In the genomic region with DNA sequence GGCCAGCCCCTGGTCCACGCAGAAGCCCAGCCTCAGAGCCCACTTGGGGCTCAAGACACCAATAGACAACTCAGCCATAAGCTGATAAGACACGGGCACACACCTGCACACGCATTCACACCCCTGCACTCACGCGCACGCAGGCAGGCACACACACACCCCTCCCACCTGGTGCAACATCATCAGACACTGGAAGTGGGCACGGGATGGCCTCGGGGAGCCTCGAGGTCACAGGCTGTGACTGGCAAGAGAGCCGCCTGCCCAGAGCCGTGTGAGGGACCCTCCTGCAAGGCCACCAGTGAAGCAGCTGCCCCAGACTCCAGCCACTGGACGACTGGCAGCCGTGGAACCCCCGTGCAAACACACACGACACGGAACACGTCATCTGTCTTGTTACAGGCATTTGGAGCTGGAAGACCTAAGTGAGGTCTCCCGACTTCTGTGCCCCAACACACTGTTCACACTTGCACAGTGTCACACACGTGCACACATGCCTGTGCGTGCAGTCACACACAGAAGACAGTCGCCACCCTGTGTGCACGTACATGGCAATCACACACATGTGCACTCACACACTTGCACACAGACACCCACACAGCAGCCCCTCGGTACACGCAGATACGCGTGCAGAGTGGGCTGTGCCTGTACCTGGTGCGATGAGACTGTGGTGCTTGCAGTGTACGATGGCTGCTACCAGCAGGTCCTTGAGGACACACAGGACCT, we compare ENCODE assay signal across 21 cellular contexts. TPM values are rescaled to one million over a fixed set of nuclear protein-coding genes. Genes with fewer than 3 reads are reported as not detected.
"Had no signal": no experiment of that assay in that cellular context is flagged by ENCODE, and none has a peak within 500 bp of the region (broad histone marks: within the 10 kb centered on the region; RNA-seq: fewer than 3 reads in every experiment).

No MANE protein-coding gene starts in this region.

- H3K27me3 ChIP-seq: right atrium auricular region, testis had no signal

- H3K27ac Mint-ChIP-seq: activated naive CD8-positive, alpha-beta T cell; effector memory CD8-positive, alpha-beta T cell; T-helper 2 cell treated with Interferon-gamma antibody and Interleukin-4, amounts not matched to agents 5 μg/mL and 100 μg/mL, for 36 hours had no signal

- H3K36me3 Mint-ChIP-seq: activated naive CD8-positive, alpha-beta T cell had no signal

- H3K4me3 Mint-ChIP-seq: activated naive CD8-positive, alpha-beta T cell; effector memory CD8-positive, alpha-beta T cell; stimulated activated naive CD8-positive, alpha-beta T cell treated with anti-CD3 and anti-CD28 coated beads, Interleukin-15, amount 100 ng/mL, for 72 hours; T-helper 2 cell treated with Interferon-gamma antibody and Interleukin-4, amounts not matched to agents 5 μg/mL and 100 μg/mL, for 36 hours had no signal

- ATAC-seq: effector memory CD8-positive, alpha-beta T cell; left lobe of liver; stimulated activated naive CD8-positive, alpha-beta T cell treated with anti-CD3 and anti-CD28 coated beads, Interleukin-15, amount 100 ng/mL, for 72 hours had no signal

- DNase-seq: activated CD4-positive, alpha-beta T cell treated with anti-CD3 and anti-CD28 coated beads, Interleukin-2, amount 50 U/mL, for 4 hours; activated gamma-delta T cell treated with Interleukin-2 at 50 U/mL for 16 hours; effector memory CD8-positive, alpha-beta T cell; foreskin melanocyte; mammary epithelial cell; small intestine; stimulated activated CD4-positive, alpha-beta T cell treated with anti-CD3 and anti-CD28 coated beads, Interleukin-15, amount 100 ng/mL, for 24 hours; stimulated activated CD4-positive, alpha-beta T cell treated with anti-CD3 and anti-CD28 coated beads, Interleukin-2, amount 100 ng/mL, for 48 hours; stimulated activated naive CD8-positive, alpha-beta T cell treated with anti-CD3 and anti-CD28 coated beads, Interleukin-15, amount 100 ng/mL, for 72 hours; testis had no signal

- H3K27me3 Mint-ChIP-seq: activated naive CD8-positive, alpha-beta T cell; stimulated activated naive CD8-positive, alpha-beta T cell treated with anti-CD3 and anti-CD28 coated beads, Interleukin-15, amount 100 ng/mL, for 72 hours had no signal

- H3K9me3 Mint-ChIP-seq: effector memory CD8-positive, alpha-beta T cell; stimulated activated naive CD8-positive, alpha-beta T cell treated with anti-CD3 and anti-CD28 coated beads, Interleukin-15, amount 100 ng/mL, for 72 hours; T-helper 2 cell treated with Interferon-gamma antibody and Interleukin-4, amounts not matched to agents 5 μg/mL and 100 μg/mL, for 36 hours had no signal

- H3K27ac ChIP-seq: prostate gland, right atrium auricular region, testis had no signal

- H3K9me3 ChIP-seq: prostate gland, right atrium auricular region, testis had no signal

- H3K36me3 ChIP-seq: prostate gland, right atrium auricular region had no signal

- FAIRE-seq: keratinocyte, small intestine, TTC549 had no signal

- H3K4me3 ChIP-seq: prostate gland, right atrium auricular region, testis had no signal

RNA-seq across cellular contexts. Expression of gene MAB21L4, which starts 1.0 kb away (rescaled TPM):
- total RNA-seq: activated CD8-positive, alpha-beta memory T cell treated with anti-CD3 and anti-CD28 coated beads for 36 hours; cerebellum; omental fat pad; testis had no signal
- polyA plus RNA-seq: neural cell had no signal

RNA-seq across cellular contexts. Expression of gene CROCC2, which starts 11.1 kb away (rescaled TPM):
- total RNA-seq: activated CD8-positive, alpha-beta memory T cell treated with anti-CD3 and anti-CD28 coated beads for 36 hours; cerebellum; mammary epithelial cell; right atrium auricular region had no signal
- polyA plus RNA-seq: keratinocyte, mammary epithelial cell had no signal

RNA-seq across cellular contexts. Expression of gene AGXT, which starts 26.4 kb away (rescaled TPM):
- total RNA-seq: activated CD8-positive, alpha-beta memory T cell treated with anti-CD3 and anti-CD28 coated beads for 36 hours; cerebellum; mammary epithelial cell; prostate gland; right atrium auricular region had no signal
- polyA plus RNA-seq: keratinocyte, mammary epithelial cell, neural cell had no signal
